In the genomic region with DNA sequence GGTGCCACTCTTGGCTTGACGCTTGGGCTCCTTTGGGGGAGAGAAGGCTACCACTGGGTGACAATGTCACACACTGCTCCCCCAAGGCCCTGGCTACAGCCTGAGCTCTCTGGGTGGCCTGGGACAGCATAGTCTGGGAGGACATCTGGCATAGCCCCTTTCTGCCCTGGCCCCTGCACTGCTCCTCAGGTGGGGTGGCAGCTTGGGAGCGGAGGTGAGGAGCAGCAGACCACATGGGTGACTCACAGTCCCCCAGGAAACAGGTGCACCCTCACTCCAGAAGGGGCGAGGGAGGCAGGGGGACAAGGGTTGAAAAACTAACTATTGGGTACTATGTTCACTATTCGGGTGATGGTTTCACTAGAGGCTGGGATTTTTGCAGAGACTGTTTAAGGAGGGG, we compare ENCODE assay signal across 30 cellular contexts. TPM values are rescaled to one million over a fixed set of nuclear protein-coding genes. Genes with fewer than 3 reads are reported as not detected.
"Had no signal": no experiment of that assay in that cellular context is flagged by ENCODE, and none has a peak within 500 bp of the region (broad histone marks: within the 10 kb centered on the region; RNA-seq: fewer than 3 reads in every experiment).

No MANE protein-coding gene starts in this region.

- H3K27ac Mint-ChIP-seq: naive thymus-derived CD4-positive, alpha-beta T cell; natural killer cell; nephron; neural progenitor cell; progenitor cell of endocrine pancreas; stimulated activated effector memory CD8-positive, alpha-beta T cell treated with anti-CD3 and anti-CD28 coated beads, Interleukin-12 subunit alpha, Interleukin-12 subunit beta, amount 100 ng/mL, for 72 hours; stimulated activated naive B cell treated with anti-CD40 and anti-IgM and Interleukin-4, amounts not matched to agents 10 μg/mL and 1 μg/mL and 100 μg/mL, for 72 hours; stimulated activated naive CD8-positive, alpha-beta T cell treated with anti-CD3 and anti-CD28 coated beads, Interleukin-15, Interleukin-2, amounts not matched to agents 100 ng/mL and 50 ng/mL, for 24 hours had no signal

- H3K36me3 Mint-ChIP-seq: naive thymus-derived CD4-positive, alpha-beta T cell; natural killer cell; neural progenitor cell; stimulated activated effector memory CD8-positive, alpha-beta T cell treated with anti-CD3 and anti-CD28 coated beads, Interleukin-12 subunit alpha, Interleukin-12 subunit beta, amount 100 ng/mL, for 72 hours; stimulated activated naive B cell treated with anti-CD40 and anti-IgM and Interleukin-4, amounts not matched to agents 10 μg/mL and 1 μg/mL and 100 μg/mL, for 72 hours had no signal

- H3K79me2 ChIP-seq: parathyroid adenoma had no signal

- ATAC-seq: naive thymus-derived CD4-positive, alpha-beta T cell; natural killer cell; psoas muscle; right cardiac atrium; stimulated activated effector memory CD8-positive, alpha-beta T cell treated with anti-CD3 and anti-CD28 coated beads, Interleukin-12 subunit alpha, Interleukin-12 subunit beta, amount 100 ng/mL, for 72 hours; stimulated activated naive B cell treated with anti-CD40 and anti-IgM and Interleukin-4, amounts not matched to agents 10 μg/mL and 1 μg/mL and 100 μg/mL, for 72 hours had no signal

- H3K4me1 Mint-ChIP-seq: naive thymus-derived CD4-positive, alpha-beta T cell; natural killer cell; nephron; stimulated activated effector memory CD8-positive, alpha-beta T cell treated with anti-CD3 and anti-CD28 coated beads, Interleukin-12 subunit alpha, Interleukin-12 subunit beta, amount 100 ng/mL, for 72 hours; stimulated activated naive B cell treated with anti-CD40 and anti-IgM and Interleukin-4, amounts not matched to agents 10 μg/mL and 1 μg/mL and 100 μg/mL, for 72 hours had no signal

- H2AFZ ChIP-seq: neural progenitor cell, parathyroid adenoma had no signal

- H3K4me3 Mint-ChIP-seq: naive thymus-derived CD4-positive, alpha-beta T cell; natural killer cell; nephron; neural progenitor cell; stimulated activated effector memory CD8-positive, alpha-beta T cell treated with anti-CD3 and anti-CD28 coated beads, Interleukin-12 subunit alpha, Interleukin-12 subunit beta, amount 100 ng/mL, for 72 hours; stimulated activated naive B cell treated with anti-CD40 and anti-IgM and Interleukin-4, amounts not matched to agents 10 μg/mL and 1 μg/mL and 100 μg/mL, for 72 hours; stimulated activated naive CD8-positive, alpha-beta T cell treated with anti-CD3 and anti-CD28 coated beads, Interleukin-15, Interleukin-2, amounts not matched to agents 100 ng/mL and 50 ng/mL, for 24 hours had no signal

- H3K36me3 ChIP-seq: neural progenitor cell, neutrophil, ovary, right lobe of liver, stomach, thoracic aorta, thyroid gland, tibial nerve, upper lobe of left lung, uterus had no signal

- H3K9me3 Mint-ChIP-seq: natural killer cell; stimulated activated effector memory CD8-positive, alpha-beta T cell treated with anti-CD3 and anti-CD28 coated beads, Interleukin-12 subunit alpha, Interleukin-12 subunit beta, amount 100 ng/mL, for 72 hours had no signal

- H3K4me3 ChIP-seq: neural progenitor cell, ovary, psoas muscle, right lobe of liver, skin epidermis, smooth muscle cell, stomach, thoracic aorta, thyroid gland, tibial nerve, upper lobe of left lung, uterus had no signal

- H3K27me3 ChIP-seq: neural progenitor cell, neutrophil, ovary, right lobe of liver, thyroid gland, tibial nerve, upper lobe of left lung, uterus had no signal

- H3K27ac ChIP-seq: neural progenitor cell, neutrophil, ovary, parathyroid adenoma, psoas muscle, right lobe of liver, skin epidermis, stomach, thoracic aorta, thyroid gland, tibial nerve, upper lobe of left lung, uterus had no signal

- DNase-seq: naive thymus-derived CD4-positive, alpha-beta T cell; natural killer cell; nucleus accumbens; ovary; posterior cingulate gyrus; psoas muscle; right cardiac atrium; right lobe of liver; stimulated activated CD4-positive, alpha-beta T cell treated with anti-CD3 and anti-CD28 coated beads, Interleukin-15, amount 100 ng/mL, for 24 hours; stimulated activated CD4-positive, alpha-beta T cell treated with anti-CD3 and anti-CD28 coated beads, Interleukin-2, amount 100 ng/mL, for 24 hours; stimulated activated CD4-positive, alpha-beta T cell treated with anti-CD3 and anti-CD28 coated beads, Interleukin-2, amount 100 ng/mL, for 48 hours; stimulated activated CD4-positive, alpha-beta T cell treated with anti-CD3 and anti-CD28 coated beads, Interleukin-4, amount 100 ng/mL, for 24 hours; stimulated activated naive B cell treated with anti-CD40 and anti-IgM and Interleukin-4, amounts not matched to agents 10 μg/mL and 1 μg/mL and 100 μg/mL, for 72 hours; stimulated activated naive CD4-positive, alpha-beta T cell treated with Interleukin-2 at 50 U/mL for 16 hours; stomach; thyroid gland; trophoblast cell; uterus had no signal

- H3K9ac ChIP-seq: neural progenitor cell, parathyroid adenoma had no signal

- H3K4me1 ChIP-seq: parathyroid adenoma, psoas muscle, right lobe of liver, stomach, thyroid gland, tibial nerve, upper lobe of left lung, uterus had no signal

- H3K4me2 ChIP-seq: neural progenitor cell, smooth muscle cell had no signal

- H3K9me3 ChIP-seq: neutrophil, ovary, right lobe of liver, thyroid gland, uterus had no signal

RNA-seq across cellular contexts. Expression of gene NPTX2, which starts 45.2 kb away (rescaled TPM):
- polyA plus RNA-seq: naive thymus-derived CD4-positive, alpha-beta T cell had no signal
